Comparison of ENCODE assay signal across 12 cellular contexts in genomic region chr2:6353669-6354068, GRCh38.
DNase-seq lines count a peak whose midpoint lies in the region; ATAC-seq and TF ChIP-seq lines count a peak whose summit lies in the region.
"Had no signal": no experiment of that assay in that cellular context is flagged by ENCODE, and none has a peak within 500 bp of the region (broad histone marks: within the 10 kb centered on the region; RNA-seq: fewer than 3 reads in every experiment).

No MANE protein-coding gene starts in this region.

- TF ChIP-seq CTCF in glutamatergic neuron (IDR thresholded peaks at IDR 0.05; ENCODE audit: partially characterized antibody, unreplicated experiment) (no peak), WTC11 (IDR thresholded peaks at IDR 0.05) (no peak), tibial nerve (IDR thresholded peaks at IDR 0.05) (no peak)

- H3K4me1 Mint-ChIP-seq in glutamatergic neuron (ENCODE audit: low read depth, unreplicated experiment) (peaks cover 13% of the 10 kb centered on the region), WTC11 (no peaks in the 10 kb centered on the region)
- H3K4me1 Mint-ChIP-seq in stimulated activated effector memory CD8-positive, alpha-beta T cell treated with anti-CD3 and anti-CD28 coated beads, Interleukin-12 subunit alpha, Interleukin-12 subunit beta, amount 100 ng/mL, for 72 hours: no peaks in the 10 kb centered on the region

- POLR2A ChIA-PET in WTC11 (lab: Charles Lee): no interaction called here

- no peaks in the 10 kb centered on the region for H3K36me3 ChIP-seq in tibial nerve
- H3K36me3 ChIP-seq: cardiac muscle cell, thoracic aorta had no signal

- DNase-seq in glutamatergic neuron (no peak), WTC11 (ENCODE audit: low spot score) (no peak), tibial nerve (ENCODE audit: low spot score in 2 of 2) (no peak), head of caudate nucleus (no peak)
- no peak for DNase-seq in stimulated activated effector memory CD8-positive, alpha-beta T cell treated with anti-CD3 and anti-CD28 coated beads, Interleukin-12 subunit alpha, Interleukin-12 subunit beta, amount 100 ng/mL, for 72 hours (ENCODE audit: low spot score in 2 of 2)
- DNase-seq: NCI-H187 treated with DMSO at 0.1 percent for 48 hours had no signal

- ATAC-seq in GM18870 (IDR thresholded peaks at IDR 0.05; ENCODE audit: unreplicated experiment) (peak; percentile 44), GM21619 (IDR thresholded peaks at IDR 0.05; ENCODE audit: unreplicated experiment) (peak; percentile 48), HG03139 (IDR thresholded peaks at IDR 0.05; ENCODE audit: unreplicated experiment) (peak; percentile 39), WTC11 (no peak)
- no peak for ATAC-seq in stimulated activated effector memory CD8-positive, alpha-beta T cell treated with anti-CD3 and anti-CD28 coated beads, Interleukin-12 subunit alpha, Interleukin-12 subunit beta, amount 100 ng/mL, for 72 hours

- H3K4me3 Mint-ChIP-seq in glutamatergic neuron (ENCODE audit: unreplicated experiment) (no peak overlapping the region), WTC11 (no peak overlapping the region)
- no peak overlapping the region for H3K4me3 Mint-ChIP-seq in stimulated activated effector memory CD8-positive, alpha-beta T cell treated with anti-CD3 and anti-CD28 coated beads, Interleukin-12 subunit alpha, Interleukin-12 subunit beta, amount 100 ng/mL, for 72 hours

- TF ChIP-seq EP300 in tibial nerve (IDR thresholded peaks at IDR 0.05): no peak

- peaks cover 1% of the 10 kb centered on the region for H3K9me3 Mint-ChIP-seq in glutamatergic neuron (ENCODE audit: unreplicated experiment)
- peaks cover 86% of the 10 kb centered on the region for H3K9me3 Mint-ChIP-seq in WTC11
- peaks cover 10% of the 10 kb centered on the region for H3K9me3 Mint-ChIP-seq in stimulated activated effector memory CD8-positive, alpha-beta T cell treated with anti-CD3 and anti-CD28 coated beads, Interleukin-12 subunit alpha, Interleukin-12 subunit beta, amount 100 ng/mL, for 72 hours

- intact Hi-C loops in head of caudate nucleus (cut with DNase I): loop anchor here (2.0 kb wide), 1 partner anchor 419 kb away; no protein-coding TSS in a partner anchor

- 93 to 95% methylated on average over 4 of the region's 4 CpGs for WGBS in tibial nerve, 2 donors

- no peak for TF ChIP-seq POLR2A in tibial nerve (IDR thresholded peaks at IDR 0.05)

- no peak overlapping the region for H3K27ac ChIP-seq in tibial nerve
- H3K27ac ChIP-seq: cardiac muscle cell, parathyroid adenoma, thoracic aorta had no signal

- H3K36me3 Mint-ChIP-seq in glutamatergic neuron (ENCODE audit: unreplicated experiment): no peaks in the 10 kb centered on the region
- H3K36me3 Mint-ChIP-seq in WTC11: peaks cover 76% of the 10 kb centered on the region
- H3K36me3 Mint-ChIP-seq in stimulated activated effector memory CD8-positive, alpha-beta T cell treated with anti-CD3 and anti-CD28 coated beads, Interleukin-12 subunit alpha, Interleukin-12 subunit beta, amount 100 ng/mL, for 72 hours: no peaks in the 10 kb centered on the region

- H3K9me3 ChIP-seq in tibial nerve: no peaks in the 10 kb centered on the region
- H3K9me3 ChIP-seq: thoracic aorta had no signal

- H3K27ac Mint-ChIP-seq in glutamatergic neuron (ENCODE audit: unreplicated experiment): peak overlapping the region; percentile 7
- no peak overlapping the region for H3K27ac Mint-ChIP-seq in WTC11
- no peak overlapping the region for H3K27ac Mint-ChIP-seq in stimulated activated effector memory CD8-positive, alpha-beta T cell treated with anti-CD3 and anti-CD28 coated beads, Interleukin-12 subunit alpha, Interleukin-12 subunit beta, amount 100 ng/mL, for 72 hours

- H3K27me3 Mint-ChIP-seq in glutamatergic neuron (ENCODE audit: unreplicated experiment): no peaks in the 10 kb centered on the region
- H3K27me3 Mint-ChIP-seq in WTC11 (ENCODE audit: low read depth): peaks cover 16% of the 10 kb centered on the region

- no peaks in the 10 kb centered on the region for H3K27me3 ChIP-seq in tibial nerve
- H3K27me3 ChIP-seq: cardiac muscle cell had no signal

- no peak overlapping the region for H3K4me3 ChIP-seq in tibial nerve
- H3K4me3 ChIP-seq: cardiac muscle cell, thoracic aorta had no signal

- H3K4me1 ChIP-seq in tibial nerve: no peaks in the 10 kb centered on the region
- H3K4me1 ChIP-seq: parathyroid adenoma had no signal

- CTCF ChIA-PET in WTC11 (lab: Charles Lee): no interaction called here

TF ChIP-seq in WTC11, 78 proteins besides CTCF, POLR2A, EP300 and RAD21:
- TF ChIP-seq IRF2 (CRISPR knock-in tag; IDR thresholded peaks at IDR 0.05; ENCODE audit: borderline replicate concordance, low read depth): no peak
- TF ChIP-seq HMGXB4 (CRISPR knock-in tag; IDR thresholded peaks at IDR 0.05): no peak
- no peak for TF ChIP-seq CREB1 (CRISPR knock-in tag; IDR thresholded peaks at IDR 0.05)
- TF ChIP-seq SP1 (CRISPR knock-in tag; conservative IDR thresholded peaks at IDR 0.05): no peak
- TF ChIP-seq PREB (CRISPR knock-in tag; IDR thresholded peaks at IDR 0.05; ENCODE audit: borderline replicate concordance): no peak
- TF ChIP-seq NR1H2 (CRISPR knock-in tag; IDR thresholded peaks at IDR 0.05): no peak
- no peak for TF ChIP-seq MXD4 (CRISPR knock-in tag; IDR thresholded peaks at IDR 0.05; ENCODE audit: borderline replicate concordance)
- no peak for TF ChIP-seq AR (CRISPR knock-in tag; IDR thresholded peaks at IDR 0.05)
TF ChIP-seq in WTC11: peak in this region for 0.

Comparison
In these comparisons a context has a peak if more than half of its experiments do, and no peak if none do; other contexts are left out.
1. ATAC-seq: peak in GM18870 (single experiment), GM21619 (single experiment) and HG03139 (single experiment); none in WTC11 (single experiment) and stimulated activated effector memory CD8-positive, alpha-beta T cell treated with anti-CD3 and anti-CD28 coated beads, Interleukin-12 subunit alpha, Interleukin-12 subunit beta, amount 100 ng/mL, for 72 hours (single experiment).